12 cellular contexts compared by ENCODE assay signal in the genomic region with DNA sequence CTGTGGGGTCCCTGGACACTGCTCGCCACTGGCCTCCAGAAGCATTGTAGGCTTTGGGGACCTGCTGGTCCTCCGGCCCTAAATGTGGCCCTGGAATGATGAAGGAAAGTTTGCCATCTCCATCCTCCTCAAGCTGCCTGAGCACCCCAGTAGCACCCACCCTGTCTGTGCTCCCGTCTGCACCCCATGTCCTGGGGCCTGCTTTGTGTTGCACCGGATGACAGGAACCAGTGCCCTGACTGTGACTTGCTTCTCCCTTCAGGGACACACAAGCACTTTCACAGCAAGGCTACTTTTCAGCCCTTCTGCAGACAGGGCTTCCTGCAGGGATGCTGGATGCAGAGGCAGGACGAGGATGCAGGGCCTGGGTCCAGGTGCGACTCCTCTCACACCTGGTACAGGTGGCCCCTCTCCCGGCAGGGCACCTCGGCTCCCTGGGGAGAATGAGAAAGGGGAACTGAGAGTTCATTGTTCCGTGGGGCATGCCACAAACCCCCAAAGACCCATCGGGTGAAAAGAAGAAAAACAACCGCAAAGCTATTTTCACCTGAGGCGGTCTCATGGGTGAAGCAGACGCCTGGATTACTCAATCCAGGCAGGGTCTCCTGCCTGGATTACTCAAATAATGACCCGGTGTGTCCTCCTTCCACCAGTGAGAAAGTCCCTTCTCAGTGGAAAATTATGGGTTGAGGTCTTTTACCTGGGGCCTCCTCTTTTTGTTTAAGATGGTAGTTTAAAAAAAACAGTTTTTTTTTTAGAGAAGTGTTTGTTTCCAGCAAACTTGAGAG.
DNase-seq lines count a peak whose midpoint lies in the region; ATAC-seq, FAIRE-seq and TF ChIP-seq lines count a peak whose summit lies in the region.
"Had no signal": no experiment of that assay in that cellular context is flagged by ENCODE, and none has a peak within 500 bp of the region (broad histone marks: within the 10 kb centered on the region; RNA-seq: fewer than 3 reads in every experiment).

No MANE protein-coding gene starts in this region.

- no peak overlapping the region for H3K27ac Mint-ChIP-seq in neural progenitor cell

- TF ChIP-seq CTCF in upper lobe of right lung (IDR thresholded peaks at IDR 0.05), result no peak
- TF ChIP-seq CTCF in neural progenitor cell (IDR thresholded peaks at IDR 0.05), result no peak

- H2AFZ ChIP-seq in neural progenitor cell (replicated peaks), result no peak overlapping the region

- ATAC-seq in GM19324 (IDR thresholded peaks at IDR 0.05; ENCODE audit: low FRiP score, unreplicated experiment), result peak; percentile 82
- ATAC-seq in HG02852 (IDR thresholded peaks at IDR 0.05; ENCODE audit: unreplicated experiment), result peak; percentile 78
- no peak for ATAC-seq in upper lobe of right lung

- H3K36me3 ChIP-seq in upper lobe of right lung, result no peaks in the 10 kb centered on the region
- no peaks in the 10 kb centered on the region for H3K36me3 ChIP-seq in neural progenitor cell
- H3K36me3 ChIP-seq: prostate gland had no signal

- FAIRE-seq in H54 (lab: Jason Lieb, UNC), result no peak

- no peaks in the 10 kb centered on the region for H3F3A ChIP-seq in neural progenitor cell (ENCODE audit: low read depth)

- no peak overlapping the region for H3K4me2 ChIP-seq in neural progenitor cell

- H3K9me3 Mint-ChIP-seq in neural progenitor cell, result no peaks in the 10 kb centered on the region

- H3K4me1 ChIP-seq in upper lobe of right lung (peaks cover 7% of the 10 kb centered on the region), neural progenitor cell (no peaks in the 10 kb centered on the region)
- H3K4me1 ChIP-seq: prostate gland had no signal

- no peak overlapping the region for H3K9ac ChIP-seq in neural progenitor cell

- DNase-seq in COR-L47 (lab: John Stamatoyannopoulos, UW), result peak; percentile 46
- peak; percentile 98 for DNase-seq in NCI-H146 (lab: John Stamatoyannopoulos, UW)
- no peak for DNase-seq in NK-92 (lab: John Stamatoyannopoulos, UW; ENCODE audit: unreplicated experiment)
- DNase-seq in H54 (ENCODE audit: insufficient read length, low spot score), result no peak
- no peak for DNase-seq in upper lobe of right lung
- DNase-seq in neural progenitor cell (ENCODE audit: low spot score), result no peak
- DNase-seq: AML-193, dermis blood vessel endothelial cell, SW 1271 had no signal

- H3K9me3 ChIP-seq in upper lobe of right lung (no peaks in the 10 kb centered on the region), neural progenitor cell (ENCODE audit: low read depth) (no peaks in the 10 kb centered on the region)
- H3K9me3 ChIP-seq: prostate gland had no signal

- H3K27ac ChIP-seq in upper lobe of right lung (no peak overlapping the region), neural progenitor cell (no peak overlapping the region)
- H3K27ac ChIP-seq: prostate gland had no signal

- no peak for TF ChIP-seq POLR2A in H54 (IDR thresholded peaks at IDR 0.05; ENCODE audit: low read depth, low read length)

- intact Hi-C loops in upper lobe of right lung (cut with DNase I), result no loop called here

- no peak overlapping the region for H3K4me3 ChIP-seq in upper lobe of right lung
- H3K4me3 ChIP-seq in neural progenitor cell, result no peak overlapping the region
- H3K4me3 ChIP-seq: prostate gland had no signal

- H3K36me3 Mint-ChIP-seq in neural progenitor cell, result no peaks in the 10 kb centered on the region

- H3K27me3 Mint-ChIP-seq in neural progenitor cell (ENCODE audit: insufficient read depth, low read depth), result peaks cover 6% of the 10 kb centered on the region

- H3K4me1 Mint-ChIP-seq in neural progenitor cell, result no peaks in the 10 kb centered on the region

- H4K20me1 ChIP-seq in neural progenitor cell (ENCODE audit: low read depth), result no peaks in the 10 kb centered on the region

- H3K4me3 Mint-ChIP-seq in neural progenitor cell, result no peak overlapping the region

- H3K79me2 ChIP-seq in neural progenitor cell (ENCODE audit: low read depth), result no peaks in the 10 kb centered on the region

- H3K27me3 ChIP-seq in upper lobe of right lung (no peaks in the 10 kb centered on the region), neural progenitor cell (no peaks in the 10 kb centered on the region)

Comparison
In these comparisons a context has a peak if more than half of its experiments do, and no peak if none do; other contexts are left out.
1. DNase-seq: peak in COR-L47 (single experiment) and NCI-H146 (single experiment); none in NK-92 (single experiment), H54 (single experiment), upper lobe of right lung (single experiment) and neural progenitor cell (single experiment).